1 cellular context compared by ENCODE assay signal in genomic region chr11:61332823-61333637, GRCh38.
TF ChIP-seq lines count a peak whose summit lies in the region.

Gene DDB1 (minus strand): TSS chr11:61333105. CDS start chr11:61332968, 137 bp downstream.
Gene TKFC (plus strand): TSS chr11:61333228. CDS start chr11:61334729, 1,501 bp downstream.

TF ChIP-seq in HepG2, 621 proteins besides CTCF, POLR2A, EP300 and RAD21 (continued from another document and continues in another):
- TF ChIP-seq ZNF646 (CRISPR knock-in tag; IDR thresholded peaks at IDR 0.05) (no peak), ZNF292 (CRISPR knock-in tag; IDR thresholded peaks at IDR 0.05; ENCODE audit: borderline replicate concordance, low read depth) (no peak), ASH2L (IDR thresholded peaks at IDR 0.05; ENCODE audit: insufficient read length, low read depth, low read length) (peak; percentile 85), GATAD2A (CRISPR knock-in tag; IDR thresholded peaks at IDR 0.05) (0 out of 2 replicates have a peak, but pooled peaks have one; percentile 33), AKAP8 (CRISPR knock-in tag; IDR thresholded peaks at IDR 0.05) (0 out of 2 replicates have a peak, but pooled peaks have one; percentile 50), ZNF644 (CRISPR knock-in tag; IDR thresholded peaks at IDR 0.05; ENCODE audit: low read depth) (no peak), ZNF124 (CRISPR knock-in tag; IDR thresholded peaks at IDR 0.05) (peak; percentile 64; the same call in 1 of the 2 replicates), TFE3 (CRISPR knock-in tag; IDR thresholded peaks at IDR 0.05) (peak; percentile 70), ZNF7 (CRISPR knock-in tag; IDR thresholded peaks at IDR 0.05) (no peak), MED8 (CRISPR knock-in tag; IDR thresholded peaks at IDR 0.05; ENCODE audit: insufficient replicate concordance) (peak; percentile 49), SAP130 (CRISPR knock-in tag; IDR thresholded peaks at IDR 0.05; ENCODE audit: low read depth) (peak; percentile 95), FOXO4 (CRISPR knock-in tag; conservative IDR thresholded peaks at IDR 0.05) (no peak), ZNF562 (CRISPR knock-in tag; IDR thresholded peaks at IDR 0.05; ENCODE audit: borderline replicate concordance) (no peak), ZC3H13 (CRISPR knock-in tag; IDR thresholded peaks at IDR 0.05) (no peak; the same call in 1 of the 2 replicates), ZNF234 (CRISPR knock-in tag; conservative IDR thresholded peaks at IDR 0.05) (no peak; the same call in 1 of the 2 replicates), ELK4 (CRISPR knock-in tag; IDR thresholded peaks at IDR 0.05; ENCODE audit: borderline replicate concordance) (no peak), ZNF772 (CRISPR knock-in tag; IDR thresholded peaks at IDR 0.05) (no peak; the same call in 1 of the 2 replicates), ZFP1 (CRISPR knock-in tag; IDR thresholded peaks at IDR 0.05) (peak; percentile 67), ZNF143 (CRISPR knock-in tag; IDR thresholded peaks at IDR 0.05) (peak; percentile 95), ZNF34 (CRISPR knock-in tag; IDR thresholded peaks at IDR 0.05; ENCODE audit: borderline replicate concordance) (no peak), HMGA1 (CRISPR knock-in tag; conservative IDR thresholded peaks at IDR 0.05) (no peak), ZNF782 (CRISPR knock-in tag; IDR thresholded peaks at IDR 0.05; ENCODE audit: borderline replicate concordance) (0 out of 2 replicates have a peak, but pooled peaks have one; percentile 62), CEBPG (CRISPR knock-in tag; IDR thresholded peaks at IDR 0.05) (no peak; the same call in 1 of the 2 replicates), MEIS2 (CRISPR knock-in tag; IDR thresholded peaks at IDR 0.05) (peak; percentile 69; the same call in 1 of the 2 replicates), ZNF580 (CRISPR knock-in tag; IDR thresholded peaks at IDR 0.05; ENCODE audit: borderline replicate concordance, low read depth) (peak; percentile 83; the same call in 1 of the 2 replicates), TSC22D2 (CRISPR knock-in tag; IDR thresholded peaks at IDR 0.05; ENCODE audit: borderline replicate concordance) (no peak; the same call in 1 of the 2 replicates), ZNF280D (CRISPR knock-in tag; IDR thresholded peaks at IDR 0.05) (no peak), CSRNP1 (CRISPR knock-in tag; IDR thresholded peaks at IDR 0.05) (peak; percentile 72), NCOR1 (IDR thresholded peaks at IDR 0.05; ENCODE audit: borderline replicate concordance, low read length) (no peak; the same call in 1 of the 2 replicates), MZF1 (CRISPR knock-in tag; IDR thresholded peaks at IDR 0.05; ENCODE audit: borderline replicate concordance) (no peak), ZBTB26 (CRISPR knock-in tag; IDR thresholded peaks at IDR 0.05; ENCODE audit: borderline replicate concordance) (peak; percentile 63; the same call in 1 of the 2 replicates), ZNF616 (CRISPR knock-in tag; IDR thresholded peaks at IDR 0.05; ENCODE audit: low read depth) (peak; percentile 40; the same call in 1 of the 2 replicates), SOX5 (CRISPR knock-in tag; IDR thresholded peaks at IDR 0.05; ENCODE audit: borderline replicate concordance) (0 out of 2 replicates have a peak, but pooled peaks have one; percentile 15), ZFP41 (CRISPR knock-in tag; IDR thresholded peaks at IDR 0.05; ENCODE audit: borderline replicate concordance) (peak; percentile 80; the same call in 1 of the 2 replicates), ZNF766 (CRISPR knock-in tag; IDR thresholded peaks at IDR 0.05; ENCODE audit: borderline replicate concordance) (peak; percentile 94; the same call in 1 of the 2 replicates), HOXA7 (CRISPR knock-in tag; IDR thresholded peaks at IDR 0.05) (no peak), ONECUT2 (CRISPR knock-in tag; IDR thresholded peaks at IDR 0.05) (no peak), ZNF614 (CRISPR knock-in tag; IDR thresholded peaks at IDR 0.05; ENCODE audit: borderline replicate concordance) (peak; percentile 69; the same call in 1 of the 2 replicates), ZNF331 (CRISPR knock-in tag; IDR thresholded peaks at IDR 0.05) (peak; percentile 76), ZNF230 (CRISPR knock-in tag; IDR thresholded peaks at IDR 0.05) (0 out of 2 replicates have a peak, but pooled peaks have one; percentile 25), MXI1 (IDR thresholded peaks at IDR 0.05; ENCODE audit: borderline replicate concordance, low read depth, low read length) (peak; percentile 95; the same call in 2 of the 3 replicates), FLYWCH1 (CRISPR knock-in tag; IDR thresholded peaks at IDR 0.05) (no peak), MYPOP (CRISPR knock-in tag; IDR thresholded peaks at IDR 0.05) (peak; percentile 97), ZNF510 (CRISPR knock-in tag; IDR thresholded peaks at IDR 0.05; ENCODE audit: low read depth) (no peak), ZNF232 (CRISPR knock-in tag; IDR thresholded peaks at IDR 0.05; ENCODE audit: borderline replicate concordance) (peak; percentile 45; the same call in 1 of the 2 replicates)
